1 cellular context compared by ENCODE assay signal in genomic region chr5:82901281-82901888, GRCh38.
TF ChIP-seq lines count a peak whose summit lies in the region.

No MANE protein-coding gene starts in this region.

TF ChIP-seq in K562, 482 proteins besides CTCF, POLR2A, EP300 and RAD21 (continued from another document):
- TF ChIP-seq GMEB1 (CRISPR knock-in tag; IDR thresholded peaks at IDR 0.05), result no peak
- TF ChIP-seq, protein P1, sequence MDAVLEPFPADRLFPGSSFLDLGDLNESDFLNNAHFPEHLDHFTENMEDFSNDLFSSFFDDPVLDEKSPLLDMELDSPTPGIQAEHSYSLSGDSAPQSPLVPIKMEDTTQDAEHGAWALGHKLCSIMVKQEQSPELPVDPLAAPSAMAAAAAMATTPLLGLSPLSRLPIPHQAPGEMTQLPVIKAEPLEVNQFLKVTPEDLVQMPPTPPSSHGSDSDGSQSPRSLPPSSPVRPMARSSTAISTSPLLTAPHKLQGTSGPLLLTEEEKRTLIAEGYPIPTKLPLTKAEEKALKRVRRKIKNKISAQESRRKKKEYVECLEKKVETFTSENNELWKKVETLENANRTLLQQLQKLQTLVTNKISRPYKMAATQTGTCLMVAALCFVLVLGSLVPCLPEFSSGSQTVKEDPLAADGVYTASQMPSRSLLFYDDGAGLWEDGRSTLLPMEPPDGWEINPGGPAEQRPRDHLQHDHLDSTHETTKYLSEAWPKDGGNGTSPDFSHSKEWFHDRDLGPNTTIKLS (IDR thresholded peaks at IDR 0.05; ENCODE audit: borderline replicate concordance, low read depth), result no peak
